ENCODE assay signal across 9 cellular contexts in genomic region chr4:128862608-128863313, GRCh38. TPM values are rescaled to one million over a fixed set of nuclear protein-coding genes. Genes with fewer than 3 reads are reported as not detected.
A peak's percentile ranks its signal among the peaks of the same experiment; 100 is the strongest.
DNase-seq lines count a peak whose midpoint lies in the region; ATAC-seq, FAIRE-seq and TF ChIP-seq lines count a peak whose summit lies in the region.
"Had no signal": no experiment of that assay in that cellular context is flagged by ENCODE, and none has a peak within 500 bp of the region (broad histone marks: within the 10 kb centered on the region; RNA-seq: fewer than 3 reads in every experiment).

No MANE protein-coding gene starts in this region.

- no peak overlapping the region for H3K4me2 ChIP-seq in HepG2 (ENCODE audit: low read depth, low read length)

- no peak overlapping the region for H2AFZ ChIP-seq in HepG2 (ENCODE audit: low read length)
- H2AFZ ChIP-seq: parathyroid adenoma had no signal

- H3K4me3 ChIP-seq in HepG2 (replicated peaks in 1 of 3; ENCODE audit: insufficient read depth in 1 of 3, low read depth in 2 of 3, low read length in 3 of 3) (no peak overlapping the region), esophagus muscularis mucosa (no peak overlapping the region)

- in situ Hi-C loops in HepG2 (cut with HindIII; ENCODE audit: extremely low pct_ligation_motif_present, low pct_unique_long_range_greater_than_20kb), result loop anchor here (5.0 kb wide), 2 partner anchors 50 to 295 kb away; no protein-coding TSS in a partner anchor

- DNase-seq in activated T-cell treated with anti-CD3 and anti-CD28 coated beads, Interleukin-2, amount 50 U/mL, for 1 hour, result peak; percentile 27
- DNase-seq in HepG2 (ENCODE audit: low spot score) (no peak), hepatic stellate cell (ENCODE audit: low spot score) (no peak), esophagus muscularis mucosa (ENCODE audit: extremely low spot score) (no peak), NCI-H146 (lab: John Stamatoyannopoulos, UW) (no peak), Ammon's horn (ENCODE audit: low spot score) (no peak)

- no peak for TF ChIP-seq CTCF in HepG2 (CRISPR knock-in tag; IDR thresholded peaks at IDR 0.05)
- no peak for TF ChIP-seq CTCF in esophagus muscularis mucosa (IDR thresholded peaks at IDR 0.05)

- no peaks in the 10 kb centered on the region for H3K27me3 ChIP-seq in HepG2 (ENCODE audit: control insufficient read depth in 1 of 2, insufficient read depth in 2 of 2, low read length in 2 of 2)
- no peaks in the 10 kb centered on the region for H3K27me3 ChIP-seq in esophagus muscularis mucosa

- H3K36me3 ChIP-seq in HepG2 (replicated peaks in 1 of 2; ENCODE audit: control insufficient read depth in 1 of 2, insufficient read depth in 2 of 2, low read length in 2 of 2) (peaks cover 29 to 59% of the 10 kb centered on the region in 2 experiments), esophagus muscularis mucosa (peaks cover 26 to 87% (median 67%) of the 10 kb centered on the region in 4 donors)

- no peaks in the 10 kb centered on the region for H3K9me3 ChIP-seq in HepG2 (ENCODE audit: low read length)
- no peaks in the 10 kb centered on the region for H3K9me3 ChIP-seq in esophagus muscularis mucosa

- FAIRE-seq in HepG2 (lab: Jason Lieb, UNC), result no peak

- POLR2A ChIA-PET in HepG2 (lab: Yijun Ruan, JAX), result no interaction called here

- ATAC-seq in GM19452 (IDR thresholded peaks at IDR 0.05; ENCODE audit: unreplicated experiment), result peak; percentile 42
- ATAC-seq in HG03432 (IDR thresholded peaks at IDR 0.05; ENCODE audit: unreplicated experiment), result peak; percentile 75
- ATAC-seq in HepG2, result peak; percentile 25

- intact Hi-C loops in HepG2 (cut with micrococcal nuclease; ENCODE audit: unreplicated experiment) (loop anchor here (1.0 to 10.0 kb wide), 6 partner anchors 53 to 408 kb away; partner anchors contain the start of genes C4orf33, JADE1 and SCLT1), esophagus muscularis mucosa (cut with DNase I) (loop anchor here (2.0 to 5.0 kb wide), 6 partner anchors 50 to 670 kb away; no protein-coding TSS in a partner anchor)

- peaks cover 7% of the 10 kb centered on the region; the same call in 1 of the 2 replicates for H4K20me1 ChIP-seq in HepG2 (ENCODE audit: insufficient read depth, low read length)

- TF ChIP-seq POLR2A in HepG2 (IDR thresholded peaks at IDR 0.05; ENCODE audit: insufficient read depth in 1 of 2, low read depth in 2 of 2, low read length in 2 of 2) (no peak), esophagus muscularis mucosa (IDR thresholded peaks at IDR 0.05; ENCODE audit: low read depth) (no peak)

- TF ChIP-seq EP300 in HepG2 (IDR thresholded peaks at IDR 0.05; ENCODE audit: low read depth in 2 of 2, low read length in 2 of 2) (no peak), HepG2 (CRISPR knock-in tag; IDR thresholded peaks at IDR 0.05; ENCODE audit: borderline replicate concordance) (no peak), esophagus muscularis mucosa (IDR thresholded peaks at IDR 0.05) (no peak)

- peaks cover 11% of the 10 kb centered on the region for H3K4me1 ChIP-seq in HepG2 (ENCODE audit: insufficient read depth, low read length)
- H3K4me1 ChIP-seq in esophagus muscularis mucosa, result peaks cover 23 to 47% (median 40%) of the 10 kb centered on the region in 4 donors
- H3K4me1 ChIP-seq: parathyroid adenoma had no signal

- H3K9ac ChIP-seq in HepG2 (ENCODE audit: insufficient read depth, low read depth, low read length), result no peak overlapping the region
- H3K9ac ChIP-seq: parathyroid adenoma had no signal

- H3K27ac ChIP-seq in HepG2 (ENCODE audit: extremely low read length, insufficient read depth, low read length) (no peak overlapping the region), esophagus muscularis mucosa (replicated peaks in 1 of 4) (peak overlapping the region in 1 of 4 donors; percentile 21)
- H3K27ac ChIP-seq: parathyroid adenoma had no signal

- no TSS peak for BruUV-seq in HepG2 (replicated peaks; lab: Mats Ljungman, UMichigan)

- CTCF ChIA-PET in HepG2 (lab: Yijun Ruan, JAX; ENCODE audit: low intra/inter-chr PET ratio, low total read pairs), result interaction anchor here (1.5 to 3.0 kb wide), 3 partner anchors 81 to 297 kb away, joined by 8 to 20 read pairs (median 16); no protein-coding TSS in a partner anchor

- 91% methylated on average over 14 of the region's 14 CpGs for WGBS in HepG2 (ENCODE audit: low lambda C conversion rate)
- 76% methylated on average over 10 of the region's 14 CpGs for WGBS in esophagus muscularis mucosa

- no peaks in the 10 kb centered on the region for H3K79me2 ChIP-seq in HepG2 (ENCODE audit: insufficient read depth, low read length)
- H3K79me2 ChIP-seq: parathyroid adenoma had no signal

- no peak for TF ChIP-seq RAD21 in HepG2 (CRISPR knock-in tag; IDR thresholded peaks at IDR 0.05)

TF ChIP-seq in HepG2, 621 proteins besides CTCF, POLR2A, EP300 and RAD21 (continues in another document):
- TF ChIP-seq GPBP1L1 (CRISPR knock-in tag; IDR thresholded peaks at IDR 0.05) (no peak), ZNF562 (CRISPR knock-in tag; IDR thresholded peaks at IDR 0.05; ENCODE audit: borderline replicate concordance) (no peak)
- TF ChIP-seq, protein P1, sequence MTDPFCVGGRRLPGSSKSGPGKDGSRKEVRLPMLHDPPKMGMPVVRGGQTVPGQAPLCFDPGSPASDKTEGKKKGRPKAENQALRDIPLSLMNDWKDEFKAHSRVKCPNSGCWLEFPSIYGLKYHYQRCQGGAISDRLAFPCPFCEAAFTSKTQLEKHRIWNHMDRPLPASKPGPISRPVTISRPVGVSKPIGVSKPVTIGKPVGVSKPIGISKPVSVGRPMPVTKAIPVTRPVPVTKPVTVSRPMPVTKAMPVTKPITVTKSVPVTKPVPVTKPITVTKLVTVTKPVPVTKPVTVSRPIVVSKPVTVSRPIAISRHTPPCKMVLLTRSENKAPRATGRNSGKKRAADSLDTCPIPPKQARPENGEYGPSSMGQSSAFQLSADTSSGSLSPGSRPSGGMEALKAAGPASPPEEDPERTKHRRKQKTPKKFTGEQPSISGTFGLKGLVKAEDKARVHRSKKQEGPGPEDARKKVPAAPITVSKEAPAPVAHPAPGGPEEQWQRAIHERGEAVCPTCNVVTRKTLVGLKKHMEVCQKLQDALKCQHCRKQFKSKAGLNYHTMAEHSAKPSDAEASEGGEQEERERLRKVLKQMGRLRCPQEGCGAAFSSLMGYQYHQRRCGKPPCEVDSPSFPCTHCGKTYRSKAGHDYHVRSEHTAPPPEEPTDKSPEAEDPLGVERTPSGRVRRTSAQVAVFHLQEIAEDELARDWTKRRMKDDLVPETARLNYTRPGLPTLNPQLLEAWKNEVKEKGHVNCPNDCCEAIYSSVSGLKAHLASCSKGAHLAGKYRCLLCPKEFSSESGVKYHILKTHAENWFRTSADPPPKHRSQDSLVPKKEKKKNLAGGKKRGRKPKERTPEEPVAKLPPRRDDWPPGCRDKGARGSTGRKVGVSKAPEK (CRISPR knock-in tag; IDR thresholded peaks at IDR 0.05; ENCODE audit: borderline replicate concordance), result no peak

RNA-seq across cellular contexts. Expression of gene JADE1, which starts 53.3 kb away (rescaled TPM):
- total RNA-seq in HepG2 (2016; rRNA removed; fragmentation: Illumina TruSeq; extraction: Trizol) (19.3 and 23.4 TPM in 2 replicates), esophagus muscularis mucosa (10 to 100 TPM; 40.8 to 60.1 (median 52.0) TPM)
- 6.6 and 7.7 TPM in 2 replicates for total RNA-seq in HepG2 (2016; cell fraction: cytosol; rRNA removed; fragmentation: Illumina TruSeq; extraction: Trizol; ENCODE audit: low read depth)
- total RNA-seq in HepG2 (2016; cell fraction: insoluble cytoplasmic fraction; rRNA removed; fragmentation: Illumina TruSeq; extraction: Trizol), result 18.1 and 21.4 TPM in 2 replicates
- total RNA-seq in HepG2 (2016; cell fraction: membrane; rRNA removed; fragmentation: Illumina TruSeq; extraction: Trizol), result 10.8 and 10.9 TPM in 2 replicates
- total RNA-seq in HepG2 (2016; cell fraction: nucleus; rRNA removed; fragmentation: Illumina TruSeq; extraction: Trizol), result 20.7 and 21.9 TPM in 2 replicates
- polyA plus RNA-seq in HepG2 (2011; rRNA removed), result 4.9 and 5.4 TPM in 2 replicates
- polyA plus RNA-seq in HepG2 (2011; cell fraction: cytosol; rRNA removed), result 4.4 and 4.5 TPM in 2 replicates
- polyA plus RNA-seq in HepG2 (2011; cell fraction: nucleus; rRNA removed), result 9.5 and 9.6 TPM in 2 replicates
- 10.1 and 12.2 TPM in 2 replicates for polyA plus RNA-seq in HepG2 (2012)
- polyA plus RNA-seq in HepG2 (2016; cell fraction: cytosol; fragmentation: Illumina TruSeq; extraction: Trizol; ENCODE audit: low read depth), result 1.0 and 1.1 TPM in 2 replicates
- 17.4 and 18.4 TPM in 2 replicates for polyA plus RNA-seq in HepG2 (2016; cell fraction: insoluble cytoplasmic fraction; fragmentation: Illumina TruSeq; extraction: Trizol; ENCODE audit: low read depth)
- 4.8 and 4.9 TPM in 2 replicates for polyA plus RNA-seq in HepG2 (2016; cell fraction: membrane; fragmentation: Illumina TruSeq; extraction: Trizol; ENCODE audit: low read depth)
- 25.1 and 26.7 TPM in 2 replicates for polyA plus RNA-seq in HepG2 (2016; cell fraction: nucleus; fragmentation: Illumina TruSeq; extraction: Trizol; ENCODE audit: insufficient read depth, low read depth)
- polyA minus RNA-seq in HepG2 (2011; rRNA and poly(A)+ RNA removed; ENCODE audit: low replicate concordance), result 18.0 and 27.0 TPM in 2 replicates
- 7.4 and 7.7 TPM in 2 replicates for polyA minus RNA-seq in HepG2 (2011; cell fraction: cytosol; rRNA and poly(A)+ RNA removed)
- 18.4 and 20.6 TPM in 2 replicates for polyA minus RNA-seq in HepG2 (2011; cell fraction: nucleus; rRNA and poly(A)+ RNA removed)

Comparison
In these comparisons a context has a peak if more than half of its experiments do, and no peak if none do; other contexts are left out.
1. ATAC-seq: peak in every context shown above with its lines; median percentile 75 in HG03432; 42 in GM19452; 25 in HepG2.